25 cellular contexts compared by ENCODE assay signal in the genomic region with DNA sequence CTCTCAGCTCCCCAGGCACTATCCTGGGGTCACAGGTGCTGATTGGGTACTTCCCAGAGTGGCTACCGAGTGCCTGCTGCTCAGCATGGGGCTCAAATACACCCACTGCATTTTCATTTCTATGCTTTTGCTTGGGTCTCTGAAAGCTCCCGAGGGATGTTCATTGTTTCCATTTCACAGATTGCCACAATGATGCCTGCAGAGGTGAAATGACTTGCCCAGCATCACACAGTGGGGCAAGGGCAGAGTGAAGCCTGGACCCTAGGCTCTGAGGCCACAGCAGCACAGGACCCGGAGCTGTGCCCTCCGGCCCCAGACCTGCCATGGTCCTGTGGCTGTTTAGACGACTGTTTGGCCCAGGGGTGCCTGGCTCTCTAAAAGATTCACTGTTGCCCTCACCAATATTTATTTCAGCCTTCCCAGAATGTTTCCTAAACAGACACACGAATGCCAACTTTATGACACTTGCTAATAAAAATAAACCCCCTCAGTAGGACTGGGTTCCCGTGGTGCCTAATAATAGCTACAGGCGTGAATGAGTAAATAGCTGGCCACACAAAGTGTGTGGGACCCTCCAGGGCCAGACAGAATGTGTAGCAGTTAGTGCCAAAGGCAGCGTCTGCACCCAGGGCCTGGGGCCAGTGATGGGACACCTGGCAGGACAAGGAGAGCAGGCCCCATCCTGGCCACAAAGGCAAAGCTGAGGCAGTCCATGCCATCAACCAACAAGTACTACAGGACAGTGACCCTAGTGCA. TPM values are rescaled to one million over a fixed set of nuclear protein-coding genes. Genes with fewer than 3 reads are reported as not detected.
"Had no signal": no experiment of that assay in that cellular context is flagged by ENCODE, and none has a peak within 500 bp of the region (broad histone marks: within the 10 kb centered on the region; RNA-seq: fewer than 3 reads in every experiment).

No MANE protein-coding gene starts in this region.

- H2AFZ ChIP-seq: hepatocyte, parathyroid adenoma had no signal

- H3K27ac Mint-ChIP-seq: activated naive CD4-positive, alpha-beta T cell treated with anti-CD3 and anti-CD28 coated beads for 36 hours; activated T-cell treated with anti-CD3 and anti-CD28 coated beads, Interleukin-2, amount 50 U/mL, for 72 hours; immature natural killer cell; naive B cell; stimulated activated naive CD8-positive, alpha-beta T cell treated with anti-CD3 and anti-CD28 coated beads, Interleukin-15, amount 100 ng/mL, for 72 hours; T-helper 17 cell had no signal

- H3K27ac ChIP-seq: body of pancreas, cardiac muscle cell, hepatocyte, parathyroid adenoma, sigmoid colon, spleen, tibial artery had no signal

- H3K4me3 ChIP-seq: body of pancreas, cardiac muscle cell, hepatocyte, sigmoid colon, spleen, tibial artery had no signal

- DNase-seq: activated CD4-positive, alpha-beta T cell treated with anti-CD3 and anti-CD28 coated beads for 4 hours; activated CD4-positive, alpha-beta T cell treated with anti-CD3 and anti-CD28 coated beads, Interleukin-2, amount 50 U/mL, for 48 hours; activated CD4-positive, CD25-positive, alpha-beta regulatory T cell; activated effector memory CD4-positive, alpha-beta T cell treated with Interleukin-2 at 50 U/mL for 16 hours; activated naive CD4-positive, alpha-beta T cell treated with anti-CD3 and anti-CD28 coated beads for 36 hours; activated T-cell treated with anti-CD3 and anti-CD28 coated beads, Interleukin-2, amount 50 U/mL, for 72 hours; anterior cingulate cortex; body of pancreas; immature natural killer cell; kidney glomerular epithelial cell; naive B cell; nucleus accumbens; sigmoid colon; spleen; stimulated activated CD4-positive, alpha-beta T cell treated with anti-CD3 and anti-CD28 coated beads, Interleukin-4, amount 100 ng/mL, for 24 hours; stimulated activated naive CD8-positive, alpha-beta T cell treated with anti-CD3 and anti-CD28 coated beads, Interleukin-15, amount 100 ng/mL, for 72 hours; SW 1271; T-helper 17 cell; tibial artery had no signal

- H3K9me3 ChIP-seq: body of pancreas, sigmoid colon, spleen, tibial artery had no signal

- H3K36me3 Mint-ChIP-seq: immature natural killer cell, naive B cell had no signal

- H3K9ac ChIP-seq: parathyroid adenoma had no signal

- H3K4me1 Mint-ChIP-seq: naive B cell, T-helper 17 cell had no signal

- H3K36me3 ChIP-seq: cardiac muscle cell, sigmoid colon, spleen, tibial artery had no signal

- H3K4me3 Mint-ChIP-seq: activated naive CD4-positive, alpha-beta T cell treated with anti-CD3 and anti-CD28 coated beads for 36 hours; activated T-cell treated with anti-CD3 and anti-CD28 coated beads, Interleukin-2, amount 50 U/mL, for 72 hours; immature natural killer cell; naive B cell; stimulated activated naive CD8-positive, alpha-beta T cell treated with anti-CD3 and anti-CD28 coated beads, Interleukin-15, amount 100 ng/mL, for 72 hours; T-helper 17 cell had no signal

- ATAC-seq: activated T-cell treated with anti-CD3 and anti-CD28 coated beads, Interleukin-2, amount 50 U/mL, for 72 hours; body of pancreas; stimulated activated naive CD8-positive, alpha-beta T cell treated with anti-CD3 and anti-CD28 coated beads, Interleukin-15, amount 100 ng/mL, for 72 hours; T-helper 17 cell had no signal

- H3K4me1 ChIP-seq: body of pancreas, sigmoid colon, spleen, tibial artery had no signal

- H3K9me3 Mint-ChIP-seq: activated naive CD4-positive, alpha-beta T cell treated with anti-CD3 and anti-CD28 coated beads for 36 hours; immature natural killer cell; naive B cell; stimulated activated naive CD8-positive, alpha-beta T cell treated with anti-CD3 and anti-CD28 coated beads, Interleukin-15, amount 100 ng/mL, for 72 hours had no signal

- H3K79me2 ChIP-seq: hepatocyte had no signal

- H3K4me2 ChIP-seq: hepatocyte had no signal

- H3K27me3 ChIP-seq: body of pancreas, hepatocyte, sigmoid colon had no signal

RNA-seq across cellular contexts. Expression of gene ST8SIA5, which starts 11.5 kb away (rescaled TPM):
- total RNA-seq: activated CD8-positive, alpha-beta memory T cell treated with anti-CD3 and anti-CD28 coated beads for 36 hours; activated naive CD4-positive, alpha-beta T cell treated with anti-CD3 and anti-CD28 coated beads for 36 hours; cardiac muscle cell; epithelial cell of proximal tubule; fibroblast of villous mesenchyme; hepatocyte had no signal
- polyA plus RNA-seq: immature natural killer cell had no signal
